In genomic region chr14:92686763-92687427, GRCh38 we compare ENCODE assay signal across 9 cellular contexts.
DNase-seq lines count a peak whose midpoint lies in the region; ATAC-seq and TF ChIP-seq lines count a peak whose summit lies in the region.
"Had no signal": no experiment of that assay in that cellular context is flagged by ENCODE, and none has a peak within 500 bp of the region (broad histone marks: within the 10 kb centered on the region; RNA-seq: fewer than 3 reads in every experiment).

No MANE protein-coding gene starts in this region.

- peaks cover 0 to 12% of the 10 kb centered on the region in 2 donors for H3K4me1 ChIP-seq in right atrium auricular region

- no peak for ATAC-seq in activated CD8-positive, alpha-beta memory T cell treated with anti-CD3 and anti-CD28 coated beads, Interleukin-2, amount 10 ng/mL, durations not matched to agents 7 days and 5 days
- ATAC-seq in GM21717 (IDR thresholded peaks at IDR 0.05; ENCODE audit: unreplicated experiment), result no peak

- H3K36me3 Mint-ChIP-seq in activated CD8-positive, alpha-beta memory T cell treated with anti-CD3 and anti-CD28 coated beads, Interleukin-2, amount 10 ng/mL, durations not matched to agents 7 days and 5 days, result peaks cover 9% of the 10 kb centered on the region

- no peak overlapping the region for H3K27ac Mint-ChIP-seq in activated CD8-positive, alpha-beta memory T cell treated with anti-CD3 and anti-CD28 coated beads, Interleukin-2, amount 10 ng/mL, durations not matched to agents 7 days and 5 days
- H3K27ac Mint-ChIP-seq: stimulated activated naive CD8-positive, alpha-beta T cell treated with anti-CD3 and anti-CD28 coated beads, Interleukin-15, Interleukin-2, amounts not matched to agents 100 ng/mL and 50 ng/mL, for 24 hours had no signal

- DNase-seq in activated CD8-positive, alpha-beta memory T cell treated with anti-CD3 and anti-CD28 coated beads for 24 hours, result peak; percentile 94
- no peak for DNase-seq in activated CD8-positive, alpha-beta memory T cell treated with anti-CD3 and anti-CD28 coated beads, Interleukin-2, amount 10 ng/mL, durations not matched to agents 7 days and 5 days
- DNase-seq in KBM-7 (peak; percentile 41), SK-N-DZ (ENCODE audit: low spot score) (peak; percentile 68), anterior cingulate cortex (lab: John Stamatoyannopoulos, UW) (peak in 54 of 58 donors; percentile 29 to 85 (median 62)), right atrium auricular region (ENCODE audit: low spot score) (peak; percentile 83), putamen (ENCODE audit: low spot score) (peak; percentile 39)

- H3K9me3 Mint-ChIP-seq in activated CD8-positive, alpha-beta memory T cell treated with anti-CD3 and anti-CD28 coated beads, Interleukin-2, amount 10 ng/mL, durations not matched to agents 7 days and 5 days (ENCODE audit: low read depth), result no peaks in the 10 kb centered on the region
- H3K9me3 Mint-ChIP-seq: stimulated activated naive CD8-positive, alpha-beta T cell treated with anti-CD3 and anti-CD28 coated beads, Interleukin-15, Interleukin-2, amounts not matched to agents 100 ng/mL and 50 ng/mL, for 24 hours had no signal

- CTCF ChIA-PET in activated CD8-positive, alpha-beta memory T cell treated with anti-CD3 and anti-CD28 coated beads, Interleukin-2, amount 10 ng/mL, durations not matched to agents 7 days and 5 days (lab: Charles Lee), result interaction anchor here (1.2 kb wide), 1 partner anchor 10 kb away, joined by 5 read pairs; no protein-coding TSS in a partner anchor

- TF ChIP-seq CTCF in right atrium auricular region (IDR thresholded peaks at IDR 0.05), result peak; percentile 100

- H3K27me3 ChIP-seq in right atrium auricular region, result no peaks in the 10 kb centered on the region

- no peaks in the 10 kb centered on the region for H3K9me3 ChIP-seq in right atrium auricular region

- in situ Hi-C loops in KBM-7 (cut with MboI; ENCODE audit: low pct_unique_long_range_greater_than_20kb, low sequenced_read_pairs), result no loop called here

- no peak overlapping the region for H3K27ac ChIP-seq in right atrium auricular region

- H3K4me1 Mint-ChIP-seq in activated CD8-positive, alpha-beta memory T cell treated with anti-CD3 and anti-CD28 coated beads, Interleukin-2, amount 10 ng/mL, durations not matched to agents 7 days and 5 days, result no peaks in the 10 kb centered on the region

- peak overlapping the region; percentile 27 to 55 for H3K4me3 ChIP-seq in right atrium auricular region

- H3K27me3 Mint-ChIP-seq in activated CD8-positive, alpha-beta memory T cell treated with anti-CD3 and anti-CD28 coated beads, Interleukin-2, amount 10 ng/mL, durations not matched to agents 7 days and 5 days, result no peaks in the 10 kb centered on the region
- H3K27me3 Mint-ChIP-seq: stimulated activated naive CD8-positive, alpha-beta T cell treated with anti-CD3 and anti-CD28 coated beads, Interleukin-15, Interleukin-2, amounts not matched to agents 100 ng/mL and 50 ng/mL, for 24 hours had no signal

- H3K4me3 Mint-ChIP-seq in activated CD8-positive, alpha-beta memory T cell treated with anti-CD3 and anti-CD28 coated beads, Interleukin-2, amount 10 ng/mL, durations not matched to agents 7 days and 5 days, result no peak overlapping the region
- H3K4me3 Mint-ChIP-seq: stimulated activated naive CD8-positive, alpha-beta T cell treated with anti-CD3 and anti-CD28 coated beads, Interleukin-15, Interleukin-2, amounts not matched to agents 100 ng/mL and 50 ng/mL, for 24 hours had no signal

- H3K36me3 ChIP-seq in right atrium auricular region, result peaks cover 19% of the 10 kb centered on the region
